Comparison of ENCODE assay signal across 15 cellular contexts in the genomic region with DNA sequence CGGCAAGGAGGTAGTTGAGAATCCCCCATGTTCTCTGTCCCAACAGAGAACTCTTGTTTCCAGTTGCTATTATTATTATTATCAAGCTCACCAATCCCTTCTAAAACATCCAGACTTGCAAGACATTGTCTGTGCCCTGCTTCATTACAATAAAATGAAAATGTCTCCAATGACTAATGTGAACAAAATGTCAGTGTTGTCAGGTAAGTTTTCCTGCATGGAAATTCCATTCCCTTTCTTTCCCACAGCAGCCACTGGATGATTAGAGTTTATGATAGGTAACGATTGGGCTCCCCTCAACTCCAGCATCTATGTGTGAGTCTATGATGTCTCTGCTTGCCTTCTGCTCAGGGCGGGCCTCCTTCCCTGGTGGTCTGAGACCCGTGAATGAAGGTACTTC. TPM values are rescaled to one million over a fixed set of nuclear protein-coding genes. Genes with fewer than 3 reads are reported as not detected.
DNase-seq lines count a peak whose midpoint lies in the region; ATAC-seq and TF ChIP-seq lines count a peak whose summit lies in the region.
"Had no signal": no experiment of that assay in that cellular context is flagged by ENCODE, and none has a peak within 500 bp of the region (broad histone marks: within the 10 kb centered on the region; RNA-seq: fewer than 3 reads in every experiment).

No MANE protein-coding gene starts in this region.

- peak overlapping the region; percentile 55 for H2AFZ ChIP-seq in mammary epithelial cell (ENCODE audit: low read depth, low read length)

- no peaks in the 10 kb centered on the region for H4K20me1 ChIP-seq in mammary epithelial cell (ENCODE audit: insufficient read depth, low read length)
- H4K20me1 ChIP-seq: BLaER1 had no signal

- H3K27me3 Mint-ChIP-seq in MCF 10A (ENCODE audit: insufficient read depth, unreplicated experiment): no peaks in the 10 kb centered on the region
- H3K27me3 Mint-ChIP-seq in activated CD8-positive, alpha-beta T cell treated with anti-CD3 and anti-CD28 coated beads, Interleukin-2, amount 10 ng/mL, durations not matched to agents 7 days and 5 days (ENCODE audit: low read depth): peaks cover 8% of the 10 kb centered on the region

- no peak overlapping the region for H3K27ac Mint-ChIP-seq in MCF 10A (ENCODE audit: low read depth, unreplicated experiment)
- no peak overlapping the region for H3K27ac Mint-ChIP-seq in activated CD8-positive, alpha-beta T cell treated with anti-CD3 and anti-CD28 coated beads, Interleukin-2, amount 10 ng/mL, durations not matched to agents 7 days and 5 days

- H3K27ac ChIP-seq in mammary epithelial cell (ENCODE audit: insufficient read depth, low read depth, low read length) (peak overlapping the region; percentile 53), spleen (peak overlapping the region in 5 of 8 donors; percentile 26 to 60 (median 43))
- H3K27ac ChIP-seq: 22Rv1, BLaER1, HL-60, SK-N-MC had no signal

- peak overlapping the region; percentile 25 for H3K4me2 ChIP-seq in mammary epithelial cell (ENCODE audit: insufficient read depth, low read depth, low read length)

- H3K9me3 ChIP-seq in mammary epithelial cell (replicated peaks; ENCODE audit: insufficient read depth, low read length): no peaks in the 10 kb centered on the region
- H3K9me3 ChIP-seq in spleen: no peaks in the 10 kb centered on the region

- no peak overlapping the region for H3K4me3 ChIP-seq in mammary epithelial cell (replicated peaks in 1 of 3; ENCODE audit: insufficient read depth in 1 of 3, low read depth in 2 of 3, low read length in 3 of 3)
- no peak overlapping the region for H3K4me3 ChIP-seq in spleen
- H3K4me3 ChIP-seq: BLaER1, HAP-1, SK-N-MC had no signal

- TF ChIP-seq CTCF in mammary epithelial cell (conservative IDR thresholded peaks at IDR 0.05 in 1 of 2, IDR thresholded peaks at IDR 0.05 in 1 of 2; ENCODE audit: extremely low read depth in 1 of 2, insufficient read depth in 1 of 2, low read depth in 1 of 2, low read length in 2 of 2) (no peak), MCF 10A (IDR thresholded peaks at IDR 0.05; ENCODE audit: unreplicated experiment) (no peak), spleen (IDR thresholded peaks at IDR 0.05 in 8 of 11, conservative IDR thresholded peaks at IDR 0.05 in 3 of 11) (no peak)

- BruUV-seq in mammary epithelial cell (replicated peaks; lab: Mats Ljungman, UMichigan) (no TSS peak), MCF 10A (replicated peaks; lab: Mats Ljungman, UMichigan) (no TSS peak)

- dilution Hi-C loops in mammary epithelial cell (cut with HindIII; ENCODE audit: low sequenced_read_pairs): no loop called here

- DNase-seq in mammary epithelial cell (peak; percentile 75), MCF 10A (ENCODE audit: unreplicated experiment) (no peak), astrocyte of the hippocampus (ENCODE audit: low read depth, low spot score) (peak; percentile 11), spleen (no peak), NAMALWA (ENCODE audit: low spot score) (no peak)
- DNase-seq in activated CD8-positive, alpha-beta T cell treated with anti-CD3 and anti-CD28 coated beads, Interleukin-2, amount 10 ng/mL, durations not matched to agents 7 days and 5 days: no peak
- DNase-seq: COR-L47, NCI-H1417 treated with DMSO at 0.1 percent for 48 hours had no signal

- CTCF ChIA-PET in mammary epithelial cell (lab: Charles Lee; ENCODE audit: low non-redundant PET) (no interaction called here), MCF 10A (lab: Yijun Ruan, JAX) (interaction anchor here (0.5 to 0.8 kb wide), 2 partner anchors 98 to 100 kb away, joined by 3 to 4 read pairs; no protein-coding TSS in a partner anchor)
- CTCF ChIA-PET in activated CD8-positive, alpha-beta T cell treated with anti-CD3 and anti-CD28 coated beads, Interleukin-2, amount 10 ng/mL, durations not matched to agents 7 days and 5 days (lab: Charles Lee): interaction anchor here (1.1 to 1.3 kb wide), 2 partner anchors 14 to 16 kb away, joined by 3 read pairs; no protein-coding TSS in a partner anchor

- WGBS in mammary epithelial cell (ENCODE audit: low coverage, missing lambda C conversion rate): 80% methylated on average over 4 of the region's 4 CpGs
- WGBS in spleen, 5 donors: 37 to 59% (median 51%) methylated on average over 4 of the region's 4 CpGs

- POLR2A ChIA-PET in MCF 10A (lab: Yijun Ruan, JAX): interaction anchor here (1.5 kb wide), 1 partner anchor 91 kb away, joined by 3 read pairs; the partner anchor contains the start of gene VPS26C
- POLR2A ChIA-PET in activated CD8-positive, alpha-beta T cell treated with anti-CD3 and anti-CD28 coated beads, Interleukin-2, amount 10 ng/mL, durations not matched to agents 7 days and 5 days (lab: Charles Lee): no interaction called here

- H3K4me3 Mint-ChIP-seq in MCF 10A (ENCODE audit: unreplicated experiment): no peak overlapping the region
- H3K4me3 Mint-ChIP-seq in activated CD8-positive, alpha-beta T cell treated with anti-CD3 and anti-CD28 coated beads, Interleukin-2, amount 10 ng/mL, durations not matched to agents 7 days and 5 days: no peak overlapping the region

- intact Hi-C loops in mammary epithelial cell (cut with micrococcal nuclease) (loop anchor here (1.0 kb wide), 1 partner anchor 9 kb away; the partner anchor contains the start of gene DYRK1A), MCF 10A (cut with micrococcal nuclease) (no loop called here), spleen (cut with DNase I; ENCODE audit: low total_unique reads) (no loop called here)

- no peaks in the 10 kb centered on the region for H3K36me3 Mint-ChIP-seq in MCF 10A (ENCODE audit: insufficient read depth, unreplicated experiment)
- H3K36me3 Mint-ChIP-seq in activated CD8-positive, alpha-beta T cell treated with anti-CD3 and anti-CD28 coated beads, Interleukin-2, amount 10 ng/mL, durations not matched to agents 7 days and 5 days (ENCODE audit: low read depth): no peaks in the 10 kb centered on the region

- H3K4me1 ChIP-seq in mammary epithelial cell (ENCODE audit: insufficient read depth, low read length) (peaks cover 19% of the 10 kb centered on the region), spleen (peaks cover 0 to 17% (median 11%) of the 10 kb centered on the region in 6 donors)

- H3K36me3 ChIP-seq in mammary epithelial cell (ENCODE audit: insufficient read depth, low read length) (no peaks in the 10 kb centered on the region), spleen (no peaks in the 10 kb centered on the region)
- H3K36me3 ChIP-seq: BLaER1, HAP-1 had no signal

- H3K9ac ChIP-seq in mammary epithelial cell (ENCODE audit: insufficient read depth, low read length): no peak overlapping the region
- H3K9ac ChIP-seq: BLaER1 had no signal

- no peaks in the 10 kb centered on the region for H3K9me3 Mint-ChIP-seq in MCF 10A (ENCODE audit: unreplicated experiment)
- H3K9me3 Mint-ChIP-seq in activated CD8-positive, alpha-beta T cell treated with anti-CD3 and anti-CD28 coated beads, Interleukin-2, amount 10 ng/mL, durations not matched to agents 7 days and 5 days (ENCODE audit: insufficient read depth): no peaks in the 10 kb centered on the region

- H3K4me1 Mint-ChIP-seq in MCF 10A (ENCODE audit: insufficient read depth, unreplicated experiment): peaks cover 5% of the 10 kb centered on the region
- peaks cover 14% of the 10 kb centered on the region for H3K4me1 Mint-ChIP-seq in activated CD8-positive, alpha-beta T cell treated with anti-CD3 and anti-CD28 coated beads, Interleukin-2, amount 10 ng/mL, durations not matched to agents 7 days and 5 days (ENCODE audit: low read depth)

- H3K79me2 ChIP-seq in mammary epithelial cell (ENCODE audit: insufficient read depth, low read length): no peaks in the 10 kb centered on the region

- in situ Hi-C loops in mammary epithelial cell (cut with MboI; ENCODE audit: low sequenced_read_pairs in 2 of 2): loop anchor here (10.0 to 25.0 kb wide), 2 partner anchors 93 to 95 kb away; partner anchors contain the start of gene VPS26C (in 2 of the 2)

- peak; percentile 36 for ATAC-seq in esophagus mucosa
- no peak for ATAC-seq in GM21717 (IDR thresholded peaks at IDR 0.05; ENCODE audit: unreplicated experiment)
- ATAC-seq in activated CD8-positive, alpha-beta T cell treated with anti-CD3 and anti-CD28 coated beads, Interleukin-2, amount 10 ng/mL, durations not matched to agents 7 days and 5 days: no peak

- TF ChIP-seq POLR2A in spleen (IDR thresholded peaks at IDR 0.05): no peak

- H3K27me3 ChIP-seq in mammary epithelial cell (ENCODE audit: insufficient read depth, low read length): no peaks in the 10 kb centered on the region
- no peaks in the 10 kb centered on the region for H3K27me3 ChIP-seq in spleen (replicated peaks in 1 of 7)
- H3K27me3 ChIP-seq: BLaER1 had no signal

RNA-seq across cellular contexts. Expression of gene DYRK1A, which starts 8.9 kb away (rescaled TPM):
- total RNA-seq in mammary epithelial cell: 10 to 100 TPM; 42.5 to 73.2 TPM
- polyA plus RNA-seq in mammary epithelial cell: 34.2 TPM
- 50.9 TPM for polyA minus RNA-seq in mammary epithelial cell
- 58.6 and 63.1 TPM in 2 replicates for total RNA-seq in MCF 10A (2022)
- 32.7 TPM for total RNA-seq in esophagus mucosa
- total RNA-seq in spleen: 100 to 1,000 TPM in 4 of 7 donors, 10 to 100 TPM in 3; 86.9 to 115 (median 101) TPM
- polyA plus RNA-seq in spleen: 10 to 100 TPM; 21.9 to 24.4 (median 22.7) TPM
- total RNA-seq in activated CD8-positive, alpha-beta T cell treated with anti-CD3 and anti-CD28 coated beads, Interleukin-2, amount 10 ng/mL, durations not matched to agents 7 days and 5 days: 10 to 100 TPM; 83.2 to 86.1 TPM

Comparison
In these comparisons a context has a peak if more than half of its experiments do, and no peak if none do; other contexts are left out.
1. DNase-seq: peak in mammary epithelial cell (single experiment) and astrocyte of the hippocampus (single experiment); none in MCF 10A (single experiment), spleen (single experiment), NAMALWA (single experiment) and activated CD8-positive, alpha-beta T cell treated with anti-CD3 and anti-CD28 coated beads, Interleukin-2, amount 10 ng/mL, durations not matched to agents 7 days and 5 days (single experiment).